Comparison of ENCODE assay signal across 19 cellular contexts in genomic region chr2:85659324-85659981, GRCh38. TPM values are rescaled to one million over a fixed set of nuclear protein-coding genes. Genes with fewer than 3 reads are reported as not detected.
DNase-seq lines count a peak whose midpoint lies in the region; ATAC-seq and TF ChIP-seq lines count a peak whose summit lies in the region.
"Had no signal": no experiment of that assay in that cellular context is flagged by ENCODE, and none has a peak within 500 bp of the region (broad histone marks: within the 10 kb centered on the region; RNA-seq: fewer than 3 reads in every experiment).

No MANE protein-coding gene starts in this region.

- 67 to 73% methylated on average over 13 of the region's 13 CpGs for WGBS in lung, 2 donors

- TF ChIP-seq CTCF in lung (IDR thresholded peaks at IDR 0.05; ENCODE audit: control extremely low read depth, extremely low read depth) (no peak), upper lobe of right lung (IDR thresholded peaks at IDR 0.05) (no peak)

- H3K4me3 ChIP-seq in lung (no peak overlapping the region), upper lobe of right lung (no peak overlapping the region)
- H3K4me3 ChIP-seq: A549, GM23248, K562 had no signal

- H3K4me1 Mint-ChIP-seq in activated naive CD4-positive, alpha-beta T cell treated with anti-CD3 and anti-CD28 coated beads, Interleukin-2, amount 50 U/mL, for 24 hours = no peaks in the 10 kb centered on the region

- no peaks in the 10 kb centered on the region for H3K27me3 ChIP-seq in lung (ENCODE audit: control insufficient read depth, insufficient read depth)
- no peaks in the 10 kb centered on the region for H3K27me3 ChIP-seq in upper lobe of right lung

- ATAC-seq in lung (ENCODE audit: insufficient read depth, low FRiP score) (no peak), upper lobe of right lung (peak; percentile 7)
- ATAC-seq: A549, HCT116, K562, Panc1 had no signal

- H3K27ac Mint-ChIP-seq in activated naive CD4-positive, alpha-beta T cell treated with anti-CD3 and anti-CD28 coated beads, Interleukin-2, amount 50 U/mL, for 24 hours = peak overlapping the region; percentile 51
- H3K27ac Mint-ChIP-seq: CD4-positive, alpha-beta T cell had no signal

- no peak for DNase-seq in activated naive CD4-positive, alpha-beta T cell treated with Interleukin-2 at 50 U/mL for 16 hours
- peak; percentile 48 for DNase-seq in UCSD-AML1 (lab: John Stamatoyannopoulos, UW; ENCODE audit: unreplicated experiment)
- DNase-seq in lung (ENCODE audit: low spot score) = peak; percentile 68
- peak; percentile 87 for DNase-seq in upper lobe of right lung
- DNase-seq in NCI-H2081 (lab: John Stamatoyannopoulos, UW) = no peak
- no peak for DNase-seq in DMS153 (lab: John Stamatoyannopoulos, UW)
- DNase-seq: Caco-2; CD4-positive, alpha-beta T cell; GM23248; NCI-H1092 treated with DMSO at 0.1 percent for 48 hours; NCI-H146; NCI-H2029 treated with DMSO at 0.1 percent for 48 hours had no signal

- intact Hi-C loops in upper lobe of right lung (cut with DNase I) = no loop called here

- H3K9me3 ChIP-seq in lung (ENCODE audit: control insufficient read depth in 2 of 2, insufficient read depth in 1 of 2, low read length in 1 of 2) = no peaks in the 10 kb centered on the region
- H3K9me3 ChIP-seq in upper lobe of right lung = no peaks in the 10 kb centered on the region
- H3K9me3 ChIP-seq: A549, Caco-2 had no signal

- H3K27ac ChIP-seq in lung (ENCODE audit: low read depth in 1 of 2, low read length in 1 of 2) (peak overlapping the region in 1 of 2 donors; percentile 11), upper lobe of right lung (peak overlapping the region; percentile 58)
- H3K27ac ChIP-seq: A549, GM23248 had no signal

- H3K36me3 Mint-ChIP-seq in activated naive CD4-positive, alpha-beta T cell treated with anti-CD3 and anti-CD28 coated beads, Interleukin-2, amount 50 U/mL, for 24 hours = peaks cover 3% of the 10 kb centered on the region

- H3K36me3 ChIP-seq in lung (ENCODE audit: control insufficient read depth in 2 of 2, insufficient read depth in 2 of 2, low read length in 2 of 2) (peaks cover 0 to 11% of the 10 kb centered on the region in 2 donors), upper lobe of right lung (peaks cover 9% of the 10 kb centered on the region)

- peaks cover 0 to 17% of the 10 kb centered on the region in 2 donors for H3K4me1 ChIP-seq in lung (ENCODE audit: control insufficient read depth in 2 of 2, insufficient read depth in 2 of 2, low read length in 2 of 2)
- H3K4me1 ChIP-seq in upper lobe of right lung = peaks cover 19% of the 10 kb centered on the region
- H3K4me1 ChIP-seq: Caco-2 had no signal

- H3K9me3 Mint-ChIP-seq in activated naive CD4-positive, alpha-beta T cell treated with anti-CD3 and anti-CD28 coated beads, Interleukin-2, amount 50 U/mL, for 24 hours = no peaks in the 10 kb centered on the region
- H3K9me3 Mint-ChIP-seq: CD4-positive, alpha-beta T cell had no signal

- no peak overlapping the region for H3K4me3 Mint-ChIP-seq in activated naive CD4-positive, alpha-beta T cell treated with anti-CD3 and anti-CD28 coated beads, Interleukin-2, amount 50 U/mL, for 24 hours
- H3K4me3 Mint-ChIP-seq: CD4-positive, alpha-beta T cell had no signal

- no peaks in the 10 kb centered on the region for H3K27me3 Mint-ChIP-seq in activated naive CD4-positive, alpha-beta T cell treated with anti-CD3 and anti-CD28 coated beads, Interleukin-2, amount 50 U/mL, for 24 hours
- H3K27me3 Mint-ChIP-seq: CD4-positive, alpha-beta T cell had no signal

RNA-seq across cellular contexts. Expression of gene SFTPB, which starts 8.5 kb away (rescaled TPM):
- total RNA-seq in lung (over 10,000 TPM in 1 of 2 donors, 1,000 to 10,000 TPM in 1; 6,615 to 19,115 TPM), upper lobe of right lung (14,872 TPM)
- over 10,000 TPM; 12,892 to 14,488 TPM for polyA plus RNA-seq in lung
- total RNA-seq: Caco-2; CD4-positive, alpha-beta T cell; GM23248; NCI-H460 had no signal
- polyA plus RNA-seq: A549, BJ, GM23248 had no signal

RNA-seq across cellular contexts. Expression of gene GNLY, which starts 34.7 kb away (rescaled TPM):
- total RNA-seq in lung (10 to 100 TPM in 1 of 2 donors, not detected in 1; 12.1 TPM), upper lobe of right lung (18.5 TPM)
- polyA plus RNA-seq in lung = 10 to 100 TPM in 1 of 2 donors, 1 to 10 TPM in 1; 9.0 to 13.6 TPM
- total RNA-seq: Caco-2, GM23248, K562, NCI-H460 had no signal
- polyA plus RNA-seq: A549, BJ, GM23248, K562 had no signal

RNA-seq across cellular contexts. Expression of gene USP39, which starts 43.5 kb away (rescaled TPM):
- 10 to 100 TPM; 40.9 to 42.9 TPM for total RNA-seq in lung
- polyA plus RNA-seq in lung = 10 to 100 TPM; 29.9 to 42.1 TPM
- 37.0 TPM for total RNA-seq in upper lobe of right lung

RNA-seq across cellular contexts. Expression of gene C2orf68, which starts 47.6 kb away (rescaled TPM):
- total RNA-seq in lung (10 to 100 TPM; 38.4 to 43.0 TPM), upper lobe of right lung (37.9 TPM)
- 10 to 100 TPM; 23.2 to 51.9 TPM for polyA plus RNA-seq in lung

RNA-seq across cellular contexts. Expression of gene TMEM150A, which starts 57.0 kb away (rescaled TPM):
- total RNA-seq in lung (10 to 100 TPM; 10.2 to 29.0 TPM), upper lobe of right lung (31.5 TPM)
- polyA plus RNA-seq in lung = 10 to 100 TPM; 34.5 to 48.6 TPM

Comparison
In these comparisons a context has a peak if more than half of its experiments do, and no peak if none do; other contexts are left out.
1. DNase-seq: peak in UCSD-AML1 (single experiment), lung (single experiment) and upper lobe of right lung (single experiment); none in activated naive CD4-positive, alpha-beta T cell treated with Interleukin-2 at 50 U/mL for 16 hours (single experiment), NCI-H2081 (0 of 2) and DMS153 (single experiment).